ENCODE assay signal across 8 cellular contexts in the genomic region with DNA sequence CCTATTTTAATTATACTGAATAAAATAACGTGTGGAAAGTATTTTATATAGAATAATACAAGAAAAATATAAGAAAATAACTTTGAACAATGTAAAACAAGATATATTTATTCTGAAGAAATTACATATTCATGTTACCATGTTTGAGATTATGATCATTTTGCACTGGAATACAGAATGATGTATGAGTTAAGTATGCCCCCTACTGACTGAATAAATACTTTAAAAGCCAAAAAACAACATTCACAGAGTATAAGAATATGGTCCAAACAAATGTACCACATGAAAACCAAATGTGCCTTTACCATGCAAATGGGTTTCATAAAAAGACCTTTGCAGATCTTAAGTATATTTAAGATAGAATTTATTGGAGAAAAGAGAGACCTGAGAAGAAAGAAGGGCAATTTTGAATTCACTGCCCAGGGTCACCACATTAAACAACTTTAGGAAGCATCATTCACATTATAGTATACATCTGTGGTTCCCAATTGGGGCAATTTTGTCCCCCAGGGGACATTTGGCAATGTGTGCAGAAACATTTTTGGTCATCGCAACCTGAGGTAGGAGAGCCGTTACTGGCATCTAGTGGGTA.
DNase-seq lines count a peak whose midpoint lies in the region; ATAC-seq and TF ChIP-seq lines count a peak whose summit lies in the region.

No MANE protein-coding gene starts in this region.

- H3K4me3 Mint-ChIP-seq in activated T-helper 17 cell treated with anti-CD3 and anti-CD28 coated beads, Interleukin-2, amount 50 U/mL, for 72 hours: no peak overlapping the region

- no peaks in the 10 kb centered on the region for H3K4me1 ChIP-seq in lung (ENCODE audit: control insufficient read depth in 2 of 2, insufficient read depth in 2 of 2, low read length in 2 of 2)

- H3K27me3 Mint-ChIP-seq in activated T-helper 17 cell treated with anti-CD3 and anti-CD28 coated beads, Interleukin-2, amount 50 U/mL, for 72 hours: no peaks in the 10 kb centered on the region

- H3K9me3 ChIP-seq in lung (ENCODE audit: control insufficient read depth in 2 of 2, insufficient read depth in 1 of 2, low read length in 1 of 2): no peaks in the 10 kb centered on the region

- H3K9me3 Mint-ChIP-seq in activated T-helper 17 cell treated with anti-CD3 and anti-CD28 coated beads, Interleukin-2, amount 50 U/mL, for 72 hours: no peaks in the 10 kb centered on the region

- H3K27me3 ChIP-seq in lung (ENCODE audit: control insufficient read depth, insufficient read depth): no peaks in the 10 kb centered on the region

- H3K36me3 Mint-ChIP-seq in activated T-helper 17 cell treated with anti-CD3 and anti-CD28 coated beads, Interleukin-2, amount 50 U/mL, for 72 hours (ENCODE audit: low read depth): no peaks in the 10 kb centered on the region

- H3K27ac Mint-ChIP-seq in activated T-helper 17 cell treated with anti-CD3 and anti-CD28 coated beads, Interleukin-2, amount 50 U/mL, for 72 hours: no peak overlapping the region

- no peak overlapping the region for H3K27ac ChIP-seq in lung (ENCODE audit: low read depth in 1 of 2, low read length in 1 of 2)

- H3K4me1 Mint-ChIP-seq in activated T-helper 17 cell treated with anti-CD3 and anti-CD28 coated beads, Interleukin-2, amount 50 U/mL, for 72 hours: peaks cover 5% of the 10 kb centered on the region

- WGBS in lung, 2 donors: 85% methylated on average over 3 of the region's 3 CpGs

- DNase-seq in EH (ENCODE audit: low read depth) (peak; percentile 25), HT-29 (ENCODE audit: low spot score) (peak; percentile 38), lung (ENCODE audit: low spot score) (no peak), GM19240 (ENCODE audit: insufficient read length, low spot score) (no peak)
- no peak for DNase-seq in stimulated activated CD4-positive, alpha-beta T cell treated with anti-CD3 and anti-CD28 coated beads, Interleukin-4, amount 100 ng/mL, for 4 hours

- no peak overlapping the region for H3K4me3 ChIP-seq in lung

- H3K36me3 ChIP-seq in lung (ENCODE audit: control insufficient read depth in 2 of 2, insufficient read depth in 2 of 2, low read length in 2 of 2): peaks cover 0 to 1% of the 10 kb centered on the region in 2 donors

- peak; percentile 10 for TF ChIP-seq CTCF in lung (IDR thresholded peaks at IDR 0.05; ENCODE audit: control extremely low read depth, extremely low read depth)

- peak; percentile 47 for ATAC-seq in activated T-helper 17 cell treated with anti-CD3 and anti-CD28 coated beads, Interleukin-2, amount 50 U/mL, for 72 hours (replicated peaks)
- ATAC-seq in lung (ENCODE audit: insufficient read depth, low FRiP score): no peak
- ATAC-seq in GM21529 (IDR thresholded peaks at IDR 0.05; ENCODE audit: unreplicated experiment): no peak
- ATAC-seq in HG03097 (IDR thresholded peaks at IDR 0.05; ENCODE audit: low FRiP score, unreplicated experiment): no peak

Comparison
In these comparisons a context has a peak if more than half of its experiments do, and no peak if none do; other contexts are left out.
1. DNase-seq: peak in EH (single experiment) and HT-29 (single experiment); none in lung (single experiment), GM19240 (single experiment) and stimulated activated CD4-positive, alpha-beta T cell treated with anti-CD3 and anti-CD28 coated beads, Interleukin-4, amount 100 ng/mL, for 4 hours (0 of 2).